13 cellular contexts compared by ENCODE assay signal in genomic region chr10:60098676-60099601, GRCh38.
DNase-seq lines count a peak whose midpoint lies in the region; ATAC-seq, FAIRE-seq and TF ChIP-seq lines count a peak whose summit lies in the region.
"Had no signal": no experiment of that assay in that cellular context is flagged by ENCODE, and none has a peak within 500 bp of the region (broad histone marks: within the 10 kb centered on the region; RNA-seq: fewer than 3 reads in every experiment).

No MANE protein-coding gene starts in this region.

- BruUV-seq in Calu3 (replicated peaks; lab: Mats Ljungman, UMichigan) (no TSS peak), HCT116 (replicated peaks; lab: Mats Ljungman, UMichigan) (no TSS peak), HepG2 (replicated peaks; lab: Mats Ljungman, UMichigan) (no TSS peak)

- TF ChIP-seq RAD21 in HCT116 (IDR thresholded peaks at IDR 0.05; ENCODE audit: low read depth) = no peak; the same call in 1 of the 2 replicates
- TF ChIP-seq RAD21 in HepG2 (CRISPR knock-in tag; IDR thresholded peaks at IDR 0.05) = no peak

- peaks cover 31% of the 10 kb centered on the region for H3K4me1 Mint-ChIP-seq in Calu3 (ENCODE audit: low read depth, unreplicated experiment)
- H3K4me1 Mint-ChIP-seq in activated CD8-positive, alpha-beta T cell treated with anti-CD3 and anti-CD28 coated beads, Interleukin-2, amount 10 ng/mL, durations not matched to agents 7 days and 5 days (ENCODE audit: low read depth) = no peaks in the 10 kb centered on the region
- no peaks in the 10 kb centered on the region for H3K4me1 Mint-ChIP-seq in activated T-cell treated with anti-CD3 and anti-CD28 coated beads, Interleukin-2, amount 50 U/mL, for 24 hours (ENCODE audit: low read depth)
- H3K4me1 Mint-ChIP-seq: nephron had no signal

- TF ChIP-seq CTCF in Calu3 (IDR thresholded peaks at IDR 0.05; ENCODE audit: unreplicated experiment) (peak; percentile 77), HCT116 (IDR thresholded peaks at IDR 0.05 in 2 of 3, conservative IDR thresholded peaks at IDR 0.05 in 1 of 3; ENCODE audit: borderline replicate concordance in 1 of 3, insufficient read depth in 1 of 3, low read depth in 2 of 3, low read length in 2 of 3) (peak; percentile 42 to 74 (median 66); a peak in 5 of 6 replicates), HepG2 (CRISPR knock-in tag; IDR thresholded peaks at IDR 0.05) (peak; percentile 31; the same call in 1 of the 2 replicates), coronary artery (IDR thresholded peaks at IDR 0.05) (no peak)

- H3K4me3 Mint-ChIP-seq in Calu3 (ENCODE audit: low read depth, unreplicated experiment) = no peak overlapping the region
- no peak overlapping the region for H3K4me3 Mint-ChIP-seq in activated CD8-positive, alpha-beta T cell treated with anti-CD3 and anti-CD28 coated beads, Interleukin-2, amount 10 ng/mL, durations not matched to agents 7 days and 5 days
- H3K4me3 Mint-ChIP-seq in activated T-cell treated with anti-CD3 and anti-CD28 coated beads, Interleukin-2, amount 50 U/mL, for 24 hours = no peak overlapping the region
- H3K4me3 Mint-ChIP-seq: nephron had no signal

- 20% methylated on average over 4 of the region's 4 CpGs for WGBS in HepG2 (ENCODE audit: low lambda C conversion rate)

- ATAC-seq in HCT116 (peak; percentile 88), HepG2 (peak; percentile 71), GM19035 (IDR thresholded peaks at IDR 0.05; ENCODE audit: unreplicated experiment) (no peak), GM18861 (IDR thresholded peaks at IDR 0.05; ENCODE audit: unreplicated experiment) (no peak)
- no peak for ATAC-seq in activated CD8-positive, alpha-beta T cell treated with anti-CD3 and anti-CD28 coated beads, Interleukin-2, amount 10 ng/mL, durations not matched to agents 7 days and 5 days
- ATAC-seq: activated naive CD4-positive, alpha-beta T cell treated with anti-CD3 and anti-CD28 coated beads, Interleukin-2, amount 50 U/mL, for 72 hours; gastrocnemius medialis had no signal

- H4K20me1 ChIP-seq in HCT116 (ENCODE audit: insufficient read depth) = no peaks in the 10 kb centered on the region
- H4K20me1 ChIP-seq in HepG2 (ENCODE audit: insufficient read depth, low read length) = no peaks in the 10 kb centered on the region

- intact Hi-C loops in Calu3 (cut with micrococcal nuclease; ENCODE audit: unreplicated experiment) (no loop called here), HCT116 (cut with micrococcal nuclease) (no loop called here), HepG2 (cut with micrococcal nuclease; ENCODE audit: unreplicated experiment) (no loop called here)

- no peak overlapping the region for H3K4me3 ChIP-seq in HCT116 (replicated peaks in 1 of 2; ENCODE audit: low read depth in 1 of 2, low read length in 2 of 2)
- no peak overlapping the region for H3K4me3 ChIP-seq in HepG2 (replicated peaks in 1 of 3; ENCODE audit: insufficient read depth in 1 of 3, low read depth in 2 of 3, low read length in 3 of 3)
- H3K4me3 ChIP-seq in coronary artery = no peak overlapping the region
- H3K4me3 ChIP-seq: gastrocnemius medialis had no signal

- POLR2A ChIA-PET in HCT116 (lab: Charles Lee) (no interaction called here), HepG2 (lab: Yijun Ruan, JAX) (no interaction called here)
- POLR2A ChIA-PET in activated CD8-positive, alpha-beta T cell treated with anti-CD3 and anti-CD28 coated beads, Interleukin-2, amount 10 ng/mL, durations not matched to agents 7 days and 5 days (lab: Charles Lee) = no interaction called here

- H3K27ac ChIP-seq in HCT116 (ENCODE audit: low read depth, low read length) (no peak overlapping the region), HepG2 (ENCODE audit: extremely low read length, insufficient read depth, low read length) (no peak overlapping the region), coronary artery (no peak overlapping the region)
- H3K27ac ChIP-seq: gastrocnemius medialis had no signal

- TF ChIP-seq POLR2A in HCT116 (IDR thresholded peaks at IDR 0.05; ENCODE audit: borderline replicate concordance, extremely low read depth, insufficient read depth, insufficient read length) (no peak), HepG2 (IDR thresholded peaks at IDR 0.05; ENCODE audit: insufficient read depth in 1 of 2, low read depth in 2 of 2, low read length in 2 of 2) (no peak)

- TF ChIP-seq EP300 in HepG2 (IDR thresholded peaks at IDR 0.05; ENCODE audit: low read depth in 2 of 2, low read length in 2 of 2) (no peak), HepG2 (CRISPR knock-in tag; IDR thresholded peaks at IDR 0.05; ENCODE audit: borderline replicate concordance) (no peak)

- FAIRE-seq in HepG2 (lab: Jason Lieb, UNC) = no peak

- H2AFZ ChIP-seq in HCT116 (ENCODE audit: low read depth, low read length, poor library complexity, severe bottlenecking) (no peak overlapping the region), HepG2 (ENCODE audit: low read length) (no peak overlapping the region)

- H3K9ac ChIP-seq in HCT116 (ENCODE audit: low read length) (no peak overlapping the region), HepG2 (ENCODE audit: insufficient read depth, low read depth, low read length) (no peak overlapping the region)

- in situ Hi-C loops in HepG2 (cut with HindIII; ENCODE audit: extremely low pct_ligation_motif_present, low pct_unique_long_range_greater_than_20kb) = loop anchor here (5.0 kb wide), 2 partner anchors 108 to 333 kb away; no protein-coding TSS in a partner anchor

- RAD21 ChIA-PET in HCT116 (lab: Charles Lee; ENCODE audit: low non-redundant PET in 1 of 2, low total read pairs in 2 of 2, uncharacterized antibody in 2 of 2, unreplicated experiment in 2 of 2) = interaction anchor here in 1 of 2 experiments (0.6 kb wide), 1 partner anchor 82 kb away, joined by 3 read pairs; no protein-coding TSS in a partner anchor

- H3K27me3 Mint-ChIP-seq in Calu3 (ENCODE audit: unreplicated experiment) = no peaks in the 10 kb centered on the region
- peaks cover 7% of the 10 kb centered on the region for H3K27me3 Mint-ChIP-seq in activated CD8-positive, alpha-beta T cell treated with anti-CD3 and anti-CD28 coated beads, Interleukin-2, amount 10 ng/mL, durations not matched to agents 7 days and 5 days (ENCODE audit: low read depth)
- H3K27me3 Mint-ChIP-seq in activated T-cell treated with anti-CD3 and anti-CD28 coated beads, Interleukin-2, amount 50 U/mL, for 24 hours = no peaks in the 10 kb centered on the region

- H3K4me2 ChIP-seq in HCT116 (ENCODE audit: low read length) (0 out of 2 replicates have a peak overlapping the region, but pooled peaks have one; percentile 6), HepG2 (ENCODE audit: low read depth, low read length) (no peak overlapping the region)

- H3K27ac Mint-ChIP-seq in Calu3 (ENCODE audit: unreplicated experiment) = no peak overlapping the region
- no peak overlapping the region for H3K27ac Mint-ChIP-seq in activated CD8-positive, alpha-beta T cell treated with anti-CD3 and anti-CD28 coated beads, Interleukin-2, amount 10 ng/mL, durations not matched to agents 7 days and 5 days
- H3K27ac Mint-ChIP-seq in activated T-cell treated with anti-CD3 and anti-CD28 coated beads, Interleukin-2, amount 50 U/mL, for 24 hours = no peak overlapping the region
- H3K27ac Mint-ChIP-seq: activated naive CD4-positive, alpha-beta T cell treated with anti-CD3 and anti-CD28 coated beads, Interleukin-2, amount 50 U/mL, for 72 hours; nephron had no signal

- no peaks in the 10 kb centered on the region for H3K9me3 Mint-ChIP-seq in Calu3 (ENCODE audit: low read depth, unreplicated experiment)
- no peaks in the 10 kb centered on the region for H3K9me3 Mint-ChIP-seq in activated CD8-positive, alpha-beta T cell treated with anti-CD3 and anti-CD28 coated beads, Interleukin-2, amount 10 ng/mL, durations not matched to agents 7 days and 5 days (ENCODE audit: insufficient read depth)
- H3K9me3 Mint-ChIP-seq in activated T-cell treated with anti-CD3 and anti-CD28 coated beads, Interleukin-2, amount 50 U/mL, for 24 hours = no peaks in the 10 kb centered on the region
- H3K9me3 Mint-ChIP-seq: activated naive CD4-positive, alpha-beta T cell treated with anti-CD3 and anti-CD28 coated beads, Interleukin-2, amount 50 U/mL, for 72 hours; nephron had no signal

- DNase-seq in Calu3 = peak; percentile 57
- DNase-seq in HCT116 (ENCODE audit: low read depth, low spot score) = peak; percentile 38
- peak; percentile 23 for DNase-seq in activated CD8-positive, alpha-beta T cell treated with anti-CD3 and anti-CD28 coated beads, Interleukin-2, amount 10 ng/mL, durations not matched to agents 7 days and 5 days
- peak; percentile 12 for DNase-seq in HepG2 (ENCODE audit: low spot score)
- no peak for DNase-seq in activated T-cell treated with anti-CD3 and anti-CD28 coated beads, Interleukin-2, amount 50 U/mL, for 24 hours
- no peak for DNase-seq in coronary artery (ENCODE audit: low spot score)
- DNase-seq: gastrocnemius medialis, NCI-H1048, T-helper 1 cell had no signal

- H3K9me2 ChIP-seq in HCT116 (ENCODE audit: insufficient read depth) = no peaks in the 10 kb centered on the region

- peaks cover 0 to 4% of the 10 kb centered on the region in 2 experiments; a peak in 1 of 4 replicates for H3K4me1 ChIP-seq in HCT116 (ENCODE audit: control insufficient read depth in 1 of 2, insufficient read depth in 2 of 2, low read length in 2 of 2)
- H3K4me1 ChIP-seq in HepG2 (ENCODE audit: insufficient read depth, low read length) = peaks cover 8% of the 10 kb centered on the region
- H3K4me1 ChIP-seq: gastrocnemius medialis had no signal

- H3K9me3 ChIP-seq in HCT116 (ENCODE audit: control insufficient read depth in 1 of 2, insufficient read depth in 1 of 2, low read depth in 1 of 2, low read length in 2 of 2) = no peaks in the 10 kb centered on the region
- H3K9me3 ChIP-seq in HepG2 (ENCODE audit: low read length) = no peaks in the 10 kb centered on the region
- H3K9me3 ChIP-seq: gastrocnemius medialis had no signal

- H3K27me3 ChIP-seq in HCT116 (ENCODE audit: insufficient read depth, low read length) = no peaks in the 10 kb centered on the region
- H3K27me3 ChIP-seq in HepG2 (ENCODE audit: control insufficient read depth in 1 of 2, insufficient read depth in 2 of 2, low read length in 2 of 2) = no peaks in the 10 kb centered on the region
- H3K27me3 ChIP-seq: gastrocnemius medialis had no signal

- no peaks in the 10 kb centered on the region for H3K36me3 Mint-ChIP-seq in Calu3 (ENCODE audit: insufficient read depth, unreplicated experiment)
- H3K36me3 Mint-ChIP-seq in activated CD8-positive, alpha-beta T cell treated with anti-CD3 and anti-CD28 coated beads, Interleukin-2, amount 10 ng/mL, durations not matched to agents 7 days and 5 days (ENCODE audit: low read depth) = no peaks in the 10 kb centered on the region
- peaks cover 28% of the 10 kb centered on the region for H3K36me3 Mint-ChIP-seq in activated T-cell treated with anti-CD3 and anti-CD28 coated beads, Interleukin-2, amount 50 U/mL, for 24 hours (ENCODE audit: low read depth)
- H3K36me3 Mint-ChIP-seq: activated naive CD4-positive, alpha-beta T cell treated with anti-CD3 and anti-CD28 coated beads, Interleukin-2, amount 50 U/mL, for 72 hours had no signal

- H3K36me3 ChIP-seq in HCT116 (ENCODE audit: control insufficient read depth in 1 of 2, insufficient read depth in 2 of 2, low read length in 2 of 2) = no peaks in the 10 kb centered on the region
- no peaks in the 10 kb centered on the region for H3K36me3 ChIP-seq in HepG2 (replicated peaks in 1 of 2; ENCODE audit: control insufficient read depth in 1 of 2, insufficient read depth in 2 of 2, low read length in 2 of 2)

- H3K79me2 ChIP-seq in HCT116 (ENCODE audit: insufficient read depth, low read length) (no peaks in the 10 kb centered on the region), HepG2 (ENCODE audit: insufficient read depth, low read length) (no peaks in the 10 kb centered on the region)

- CTCF ChIA-PET in Calu3 (lab: Charles Lee) = interaction anchor here (0.6 to 3.7 kb wide), 2 partner anchors 72 to 110 kb away, joined by 3 to 30 read pairs; no protein-coding TSS in a partner anchor
- CTCF ChIA-PET in HCT116 (lab: Charles Lee) = interaction anchor here (0.6 to 5.1 kb wide), 6 partner anchors 105 to 342 kb away, joined by 3 to 35 read pairs (median 8); no protein-coding TSS in a partner anchor
- CTCF ChIA-PET in activated CD8-positive, alpha-beta T cell treated with anti-CD3 and anti-CD28 coated beads, Interleukin-2, amount 10 ng/mL, durations not matched to agents 7 days and 5 days (lab: Charles Lee) = interaction anchor here (0.6 to 1.7 kb wide), 4 partner anchors 107 to 1151 kb away, joined by 3 to 9 read pairs (median 4); no protein-coding TSS in a partner anchor
- CTCF ChIA-PET in HepG2 (lab: Yijun Ruan, JAX; ENCODE audit: low intra/inter-chr PET ratio, low total read pairs) = interaction anchor here (2.4 to 2.6 kb wide), 2 partner anchors 109 to 336 kb away, joined by 15 to 22 read pairs; no protein-coding TSS in a partner anchor

Comparison
In these comparisons a context has a peak if more than half of its experiments do, and no peak if none do; other contexts are left out.
1. DNase-seq: peak in Calu3 (single experiment), HCT116 (single experiment), activated CD8-positive, alpha-beta T cell treated with anti-CD3 and anti-CD28 coated beads, Interleukin-2, amount 10 ng/mL, durations not matched to agents 7 days and 5 days (single experiment) and HepG2 (single experiment); none in activated T-cell treated with anti-CD3 and anti-CD28 coated beads, Interleukin-2, amount 50 U/mL, for 24 hours (single experiment) and coronary artery (single experiment).
2. ATAC-seq: peak in HCT116 (single experiment) and HepG2 (single experiment); none in activated CD8-positive, alpha-beta T cell treated with anti-CD3 and anti-CD28 coated beads, Interleukin-2, amount 10 ng/mL, durations not matched to agents 7 days and 5 days (single experiment), GM19035 (single experiment) and GM18861 (single experiment).